In the genomic region with DNA sequence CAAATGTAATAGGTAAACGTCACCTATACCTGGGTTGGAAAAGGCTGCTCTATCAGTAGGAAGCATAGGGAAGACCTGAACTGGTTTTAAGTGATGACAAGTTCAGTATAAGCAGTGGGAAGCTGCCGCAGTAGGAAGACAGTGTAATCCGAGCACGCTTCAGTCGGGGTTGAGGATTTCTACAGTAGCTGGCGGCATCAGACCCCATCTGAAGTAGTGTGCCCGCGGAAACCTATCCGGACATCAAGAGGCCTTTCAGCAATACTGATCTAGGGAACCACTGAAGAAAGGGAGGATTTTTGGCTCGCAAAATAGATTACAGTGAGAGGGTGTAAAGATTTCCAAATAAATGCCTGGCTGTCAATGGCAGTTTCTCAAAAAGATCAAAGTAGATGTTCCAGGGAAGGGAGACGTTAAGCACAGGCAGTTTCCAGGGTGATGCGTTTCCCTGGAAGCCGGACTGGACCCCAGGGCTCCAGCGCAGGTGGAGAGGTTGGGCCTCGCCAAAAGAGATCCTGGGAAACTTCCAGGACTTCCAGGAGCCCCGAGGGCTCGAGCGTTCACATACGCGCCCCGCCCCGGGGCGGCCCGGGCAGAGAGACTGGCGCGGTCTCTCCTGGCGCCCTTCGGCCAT, we compare ENCODE assay signal across 6 cellular contexts.
DNase-seq lines count a peak whose midpoint lies in the region; ATAC-seq lines count a peak whose summit lies in the region.

No MANE protein-coding gene starts in this region.

- DNase-seq in COR-L47 (lab: John Stamatoyannopoulos, UW) (peak; percentile 49), SHP77 treated with DMSO at 0.1 percent for 48 hours (lab: John Stamatoyannopoulos, UW) (peak; percentile 30), islet precursor cell (peak; percentile 46), cortex of kidney (lab: John Stamatoyannopoulos, UW) (no peak)
- no peak for DNase-seq in activated CD8-positive, alpha-beta memory T cell treated with anti-CD3 and anti-CD28 coated beads for 24 hours

- no peak for ATAC-seq in HG03095 (IDR thresholded peaks at IDR 0.05; ENCODE audit: unreplicated experiment)

Comparison
In these comparisons a context has a peak if more than half of its experiments do, and no peak if none do; other contexts are left out.
1. DNase-seq: peak in COR-L47 (single experiment), SHP77 treated with DMSO at 0.1 percent for 48 hours (single experiment) and islet precursor cell (single experiment); none in cortex of kidney (single experiment) and activated CD8-positive, alpha-beta memory T cell treated with anti-CD3 and anti-CD28 coated beads for 24 hours (single experiment).